In genomic region chr2:96839288-96839874, GRCh38 we compare ENCODE assay signal across 1 cellular context.
A peak's percentile ranks its signal among the peaks of the same experiment; 100 is the strongest.
TF ChIP-seq lines count a peak whose summit lies in the region.

No MANE protein-coding gene starts in this region.

TF ChIP-seq in HepG2, 621 proteins besides CTCF, POLR2A, EP300 and RAD21 (continues in another document):
- TF ChIP-seq POLR2AphosphoS2 (IDR thresholded peaks at IDR 0.05; ENCODE audit: low read depth, low read length) (peak; percentile 53; the same call in 1 of the 2 replicates), AKAP8 (CRISPR knock-in tag; IDR thresholded peaks at IDR 0.05) (peak; percentile 96), MTF2 (CRISPR knock-in tag; IDR thresholded peaks at IDR 0.05; ENCODE audit: borderline replicate concordance) (no peak), DPF2 (CRISPR knock-in tag; IDR thresholded peaks at IDR 0.05; ENCODE audit: borderline replicate concordance, low read depth) (no peak), ZNF275 (CRISPR knock-in tag; IDR thresholded peaks at IDR 0.05; ENCODE audit: borderline replicate concordance) (no peak), AGO1 (IDR thresholded peaks at IDR 0.05; ENCODE audit: low read depth, low read length, poor library complexity, severe bottlenecking) (peak; percentile 71), BORCS8-MEF2B (CRISPR knock-in tag; IDR thresholded peaks at IDR 0.05) (peak; percentile 56; the same call in 1 of the 2 replicates), KLF6 (CRISPR knock-in tag; IDR thresholded peaks at IDR 0.05) (no peak), ZNF768 (CRISPR knock-in tag; IDR thresholded peaks at IDR 0.05) (peak; percentile 7; the same call in 1 of the 2 replicates), TIGD3 (CRISPR knock-in tag; IDR thresholded peaks at IDR 0.05; ENCODE audit: borderline replicate concordance) (no peak), MIER3 (CRISPR knock-in tag; IDR thresholded peaks at IDR 0.05; ENCODE audit: borderline replicate concordance) (no peak), SRF (IDR thresholded peaks at IDR 0.05; ENCODE audit: low read depth, low read length) (no peak), ARHGAP35 (CRISPR knock-in tag; IDR thresholded peaks at IDR 0.05; ENCODE audit: borderline replicate concordance) (no peak; the same call in 1 of the 2 replicates), TMF1 (CRISPR knock-in tag; IDR thresholded peaks at IDR 0.05; ENCODE audit: low read depth) (peak; percentile 62; the same call in 1 of the 2 replicates), XRCC5 (optimal IDR thresholded peaks at IDR 0.05; ENCODE audit: low read length) (no peak), RBFOX2 (IDR thresholded peaks at IDR 0.05; ENCODE audit: low read depth, low read length) (peak; percentile 67), PCBP1 (IDR thresholded peaks at IDR 0.05; ENCODE audit: borderline replicate concordance, low read depth, low read length) (0 out of 2 replicates have a peak, but pooled peaks have one; percentile 3), TGIF2 (CRISPR knock-in tag; IDR thresholded peaks at IDR 0.05) (no peak), HNRNPL (IDR thresholded peaks at IDR 0.05; ENCODE audit: low read depth, low read length) (0 out of 2 replicates have a peak, but pooled peaks have one; percentile 39), ZNF800 (CRISPR knock-in tag; IDR thresholded peaks at IDR 0.05) (no peak), POLR2G (IDR thresholded peaks at IDR 0.05; ENCODE audit: low read depth, low read length) (peak; percentile 37; the same call in 1 of the 2 replicates), LRRFIP1 (CRISPR knock-in tag; conservative IDR thresholded peaks at IDR 0.05) (no peak), PAWR (CRISPR knock-in tag; IDR thresholded peaks at IDR 0.05; ENCODE audit: borderline replicate concordance) (no peak), HDAC1 (CRISPR knock-in tag; IDR thresholded peaks at IDR 0.05) (no peak), CSRNP1 (CRISPR knock-in tag; IDR thresholded peaks at IDR 0.05) (0 out of 2 replicates have a peak, but pooled peaks have one; percentile 39), ZNF263 (CRISPR knock-in tag; IDR thresholded peaks at IDR 0.05) (no peak), EHMT2 (IDR thresholded peaks at IDR 0.05; ENCODE audit: borderline replicate concordance, low read depth, low read length) (no peak), CEBPB (IDR thresholded peaks at IDR 0.05; ENCODE audit: borderline replicate concordance, low read depth, low read length) (no peak), AGO2 (optimal IDR thresholded peaks at IDR 0.05; ENCODE audit: low read depth, low read length) (peak; percentile 98), MAFK (conservative IDR thresholded peaks at IDR 0.05 in 1 of 2, IDR thresholded peaks at IDR 0.05 in 1 of 2; ENCODE audit: low read length in 2 of 2) (no peak), SAP130 (CRISPR knock-in tag; IDR thresholded peaks at IDR 0.05; ENCODE audit: low read depth) (no peak), SMARCE1 (IDR thresholded peaks at IDR 0.05; ENCODE audit: borderline replicate concordance) (no peak), SP2 (CRISPR knock-in tag; IDR thresholded peaks at IDR 0.05) (no peak), HOXA3 (CRISPR knock-in tag; IDR thresholded peaks at IDR 0.05) (peak; percentile 41), SNAI1 (CRISPR knock-in tag; IDR thresholded peaks at IDR 0.05; ENCODE audit: borderline replicate concordance) (no peak), FOXO4 (CRISPR knock-in tag; conservative IDR thresholded peaks at IDR 0.05) (0 out of 2 replicates have a peak, but pooled peaks have one; percentile 38), ZNF205 (CRISPR knock-in tag; IDR thresholded peaks at IDR 0.05) (no peak), POGZ (CRISPR knock-in tag; IDR thresholded peaks at IDR 0.05) (0 out of 2 replicates have a peak, but pooled peaks have one; percentile 15), NRL (CRISPR knock-in tag; IDR thresholded peaks at IDR 0.05; ENCODE audit: borderline replicate concordance) (peak; percentile 18; the same call in 1 of the 2 replicates), E2F2 (CRISPR knock-in tag; IDR thresholded peaks at IDR 0.05; ENCODE audit: borderline replicate concordance) (no peak), ZNF687 (CRISPR knock-in tag; IDR thresholded peaks at IDR 0.05) (0 out of 2 replicates have a peak, but pooled peaks have one; percentile 18)
